Comparison of ENCODE assay signal across 1 cellular context in genomic region chr5:177474094-177474493, GRCh38.
TF ChIP-seq lines count a peak whose summit lies in the region.

No MANE protein-coding gene starts in this region.

TF ChIP-seq in IMR-90, 13 proteins besides CTCF, POLR2A, EP300 and RAD21:
- TF ChIP-seq SMC3 (IDR thresholded peaks at IDR 0.05; ENCODE audit: low read depth, low read length): no peak
- no peak for TF ChIP-seq NFE2L2 (IDR thresholded peaks at IDR 0.05; ENCODE audit: low read depth, low read length)
- no peak for TF ChIP-seq RCOR1 (IDR thresholded peaks at IDR 0.05; ENCODE audit: insufficient replicate concordance, low read length)
- TF ChIP-seq MXI1 (IDR thresholded peaks at IDR 0.05; ENCODE audit: borderline replicate concordance, low read depth, low read length): no peak
- TF ChIP-seq BHLHE40 (IDR thresholded peaks at IDR 0.05; ENCODE audit: low read depth, low read length): peak; percentile 38; the same call in 1 of the 2 replicates
- no peak for TF ChIP-seq MAZ (IDR thresholded peaks at IDR 0.05; ENCODE audit: borderline replicate concordance, low read depth, low read length)
- TF ChIP-seq FOS (IDR thresholded peaks at IDR 0.05; ENCODE audit: low read depth, low read length): no peak
